1 cellular context compared by ENCODE assay signal in the genomic region with DNA sequence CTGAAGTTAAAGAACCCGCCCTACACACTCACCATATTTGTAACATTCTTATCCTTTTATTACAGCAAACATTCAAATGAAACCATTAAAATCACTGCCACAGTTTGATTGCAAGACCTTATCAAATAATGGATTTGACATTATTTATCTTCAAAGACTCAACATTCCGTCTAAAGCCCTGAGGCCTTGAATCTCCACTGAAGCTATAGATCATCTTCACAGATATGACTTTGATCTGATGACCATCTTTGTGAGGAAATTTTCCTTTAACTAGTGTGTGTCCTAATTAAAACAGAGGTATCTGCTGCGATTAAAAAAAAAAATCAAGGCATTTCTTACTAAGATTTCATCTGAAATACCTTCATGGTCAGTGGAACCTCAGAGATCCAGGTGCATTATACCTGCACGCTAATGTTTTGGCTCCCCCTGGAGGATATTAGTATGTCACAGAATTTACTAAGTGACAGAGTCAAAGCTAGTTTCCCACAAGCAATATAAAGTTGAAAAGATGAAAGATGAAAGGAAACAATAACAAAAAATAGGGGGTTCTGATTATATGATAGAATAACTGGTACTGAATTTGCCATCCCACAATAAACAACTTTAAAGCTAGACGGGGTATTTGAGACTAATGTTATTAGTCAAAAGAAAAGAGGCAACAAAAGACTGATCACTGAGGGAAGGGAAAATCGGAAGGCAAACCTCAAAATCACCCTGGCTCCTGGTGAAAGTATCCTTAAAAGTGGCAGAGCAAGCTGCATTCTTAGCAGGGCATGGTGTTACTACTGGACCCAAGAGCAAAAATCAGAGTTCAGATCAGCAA.
TF ChIP-seq lines count a peak whose summit lies in the region.

No MANE protein-coding gene starts in this region.

TF ChIP-seq in GM23338, 12 proteins besides CTCF, POLR2A, EP300 and RAD21 (continued from another document):
- TF ChIP-seq, protein P1, sequence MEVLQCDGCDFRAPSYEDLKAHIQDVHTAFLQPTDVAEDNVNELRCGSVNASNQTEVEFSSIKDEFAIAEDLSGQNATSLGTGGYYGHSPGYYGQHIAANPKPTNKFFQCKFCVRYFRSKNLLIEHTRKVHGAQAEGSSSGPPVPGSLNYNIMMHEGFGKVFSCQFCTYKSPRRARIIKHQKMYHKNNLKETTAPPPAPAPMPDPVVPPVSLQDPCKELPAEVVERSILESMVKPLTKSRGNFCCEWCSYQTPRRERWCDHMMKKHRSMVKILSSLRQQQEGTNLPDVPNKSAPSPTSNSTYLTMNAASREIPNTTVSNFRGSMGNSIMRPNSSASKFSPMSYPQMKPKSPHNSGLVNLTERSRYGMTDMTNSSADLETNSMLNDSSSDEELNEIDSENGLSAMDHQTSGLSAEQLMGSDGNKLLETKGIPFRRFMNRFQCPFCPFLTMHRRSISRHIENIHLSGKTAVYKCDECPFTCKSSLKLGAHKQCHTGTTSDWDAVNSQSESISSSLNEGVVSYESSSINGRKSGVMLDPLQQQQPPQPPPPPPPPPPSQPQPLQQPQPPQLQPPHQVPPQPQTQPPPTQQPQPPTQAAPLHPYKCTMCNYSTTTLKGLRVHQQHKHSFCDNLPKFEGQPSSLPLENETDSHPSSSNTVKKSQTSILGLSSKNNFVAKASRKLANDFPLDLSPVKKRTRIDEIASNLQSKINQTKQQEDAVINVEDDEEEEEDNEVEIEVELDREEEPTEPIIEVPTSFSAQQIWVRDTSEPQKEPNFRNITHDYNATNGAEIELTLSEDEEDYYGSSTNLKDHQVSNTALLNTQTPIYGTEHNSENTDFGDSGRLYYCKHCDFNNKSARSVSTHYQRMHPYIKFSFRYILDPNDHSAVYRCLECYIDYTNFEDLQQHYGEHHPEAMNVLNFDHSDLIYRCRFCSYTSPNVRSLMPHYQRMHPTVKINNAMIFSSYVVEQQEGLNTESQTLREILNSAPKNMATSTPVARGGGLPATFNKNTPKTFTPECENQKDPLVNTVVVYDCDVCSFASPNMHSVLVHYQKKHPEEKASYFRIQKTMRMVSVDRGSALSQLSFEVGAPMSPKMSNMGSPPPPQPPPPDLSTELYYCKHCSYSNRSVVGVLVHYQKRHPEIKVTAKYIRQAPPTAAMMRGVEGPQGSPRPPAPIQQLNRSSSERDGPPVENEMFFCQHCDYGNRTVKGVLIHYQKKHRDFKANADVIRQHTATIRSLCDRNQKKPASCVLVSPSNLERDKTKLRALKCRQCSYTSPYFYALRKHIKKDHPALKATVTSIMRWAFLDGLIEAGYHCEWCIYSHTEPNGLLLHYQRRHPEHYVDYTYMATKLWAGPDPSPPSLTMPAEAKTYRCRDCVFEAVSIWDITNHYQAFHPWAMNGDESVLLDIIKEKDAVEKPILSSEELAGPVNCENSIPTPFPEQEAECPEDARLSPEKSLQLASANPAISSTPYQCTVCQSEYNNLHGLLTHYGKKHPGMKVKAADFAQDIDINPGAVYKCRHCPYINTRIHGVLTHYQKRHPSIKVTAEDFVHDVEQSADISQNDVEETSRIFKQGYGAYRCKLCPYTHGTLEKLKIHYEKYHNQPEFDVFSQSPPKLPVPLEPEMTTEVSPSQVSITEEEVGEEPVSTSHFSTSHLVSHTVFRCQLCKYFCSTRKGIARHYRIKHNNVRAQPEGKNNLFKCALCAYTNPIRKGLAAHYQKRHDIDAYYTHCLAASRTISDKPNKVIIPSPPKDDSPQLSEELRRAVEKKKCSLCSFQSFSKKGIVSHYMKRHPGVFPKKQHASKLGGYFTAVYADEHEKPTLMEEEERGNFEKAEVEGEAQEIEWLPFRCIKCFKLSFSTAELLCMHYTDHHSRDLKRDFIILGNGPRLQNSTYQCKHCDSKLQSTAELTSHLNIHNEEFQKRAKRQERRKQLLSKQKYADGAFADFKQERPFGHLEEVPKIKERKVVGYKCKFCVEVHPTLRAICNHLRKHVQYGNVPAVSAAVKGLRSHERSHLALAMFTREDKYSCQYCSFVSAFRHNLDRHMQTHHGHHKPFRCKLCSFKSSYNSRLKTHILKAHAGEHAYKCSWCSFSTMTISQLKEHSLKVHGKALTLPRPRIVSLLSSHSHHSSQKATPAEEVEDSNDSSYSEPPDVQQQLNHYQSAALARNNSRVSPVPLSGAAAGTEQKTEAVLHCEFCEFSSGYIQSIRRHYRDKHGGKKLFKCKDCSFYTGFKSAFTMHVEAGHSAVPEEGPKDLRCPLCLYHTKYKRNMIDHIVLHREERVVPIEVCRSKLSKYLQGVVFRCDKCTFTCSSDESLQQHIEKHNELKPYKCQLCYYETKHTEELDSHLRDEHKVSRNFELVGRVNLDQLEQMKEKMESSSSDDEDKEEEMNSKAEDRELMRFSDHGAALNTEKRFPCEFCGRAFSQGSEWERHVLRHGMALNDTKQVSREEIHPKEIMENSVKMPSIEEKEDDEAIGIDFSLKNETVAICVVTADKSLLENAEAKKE (CRISPR knock-in tag; IDR thresholded peaks at IDR 0.05) = no peak
